ENCODE assay signal across 1 cellular context in the genomic region with DNA sequence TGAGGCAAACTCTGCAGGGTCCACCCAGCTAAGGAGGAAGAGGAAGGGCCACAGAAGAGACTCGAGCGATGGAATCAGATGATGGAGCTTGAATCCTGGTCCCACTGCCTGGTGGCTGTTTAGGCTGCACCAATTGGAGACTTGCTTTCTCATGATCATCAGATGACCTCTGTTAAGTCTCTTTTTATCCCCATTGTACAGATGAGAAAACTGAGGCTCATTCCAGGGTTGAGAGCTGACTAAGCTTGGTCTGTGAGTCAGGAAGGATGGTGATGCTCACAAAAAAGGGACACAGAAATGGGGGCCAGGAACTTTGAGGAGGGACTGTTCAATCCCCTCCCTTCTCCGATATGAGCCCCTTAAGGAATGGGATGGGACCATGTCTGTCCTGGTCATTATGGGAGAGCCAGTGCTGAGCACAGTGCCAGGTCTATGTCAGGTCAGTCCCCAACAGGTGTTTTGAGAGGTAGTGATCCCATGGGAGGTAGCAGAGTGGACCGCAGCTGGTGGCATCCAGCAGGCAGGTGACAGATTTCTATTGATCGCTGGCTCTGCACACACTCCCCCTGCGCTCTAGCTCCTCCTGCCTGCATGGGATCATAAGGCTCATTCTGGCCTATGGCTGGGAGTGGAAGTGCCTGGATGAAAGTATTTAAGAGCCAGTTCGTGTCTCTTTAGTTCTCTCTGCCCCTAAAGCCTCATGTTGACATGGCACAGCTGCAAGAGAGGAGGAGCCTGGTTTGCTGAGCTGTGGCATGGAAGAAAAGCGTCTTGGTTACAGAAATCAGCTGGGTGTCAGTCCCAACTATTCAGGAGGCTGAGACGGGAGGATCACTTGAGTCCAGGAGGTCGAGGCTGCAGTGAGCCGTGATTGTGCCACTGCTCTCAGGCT.
TF ChIP-seq lines count a peak whose summit lies in the region.

No MANE protein-coding gene starts in this region.

TF ChIP-seq in K562, 482 proteins besides CTCF, POLR2A, EP300 and RAD21:
- 0 out of 2 replicates have a peak, but pooled peaks have one; percentile 32 for TF ChIP-seq ADNP (tag; IDR thresholded peaks at IDR 0.05)
- TF ChIP-seq TBL1XR1 (IDR thresholded peaks at IDR 0.05; ENCODE audit: low read length in 2 of 2), result no peak
- no peak for TF ChIP-seq ZNF507 (tag; conservative IDR thresholded peaks at IDR 0.05)
- TF ChIP-seq SMARCA5 (IDR thresholded peaks at IDR 0.05), result no peak
- TF ChIP-seq RBM25 (IDR thresholded peaks at IDR 0.05; ENCODE audit: low read depth, low read length, severe bottlenecking), result peak; percentile 62
- TF ChIP-seq NR2F6 (CRISPR knock-in tag; IDR thresholded peaks at IDR 0.05), result no peak
- no peak for TF ChIP-seq ZKSCAN8 (CRISPR knock-in tag; IDR thresholded peaks at IDR 0.05)
- TF ChIP-seq, protein P1, sequence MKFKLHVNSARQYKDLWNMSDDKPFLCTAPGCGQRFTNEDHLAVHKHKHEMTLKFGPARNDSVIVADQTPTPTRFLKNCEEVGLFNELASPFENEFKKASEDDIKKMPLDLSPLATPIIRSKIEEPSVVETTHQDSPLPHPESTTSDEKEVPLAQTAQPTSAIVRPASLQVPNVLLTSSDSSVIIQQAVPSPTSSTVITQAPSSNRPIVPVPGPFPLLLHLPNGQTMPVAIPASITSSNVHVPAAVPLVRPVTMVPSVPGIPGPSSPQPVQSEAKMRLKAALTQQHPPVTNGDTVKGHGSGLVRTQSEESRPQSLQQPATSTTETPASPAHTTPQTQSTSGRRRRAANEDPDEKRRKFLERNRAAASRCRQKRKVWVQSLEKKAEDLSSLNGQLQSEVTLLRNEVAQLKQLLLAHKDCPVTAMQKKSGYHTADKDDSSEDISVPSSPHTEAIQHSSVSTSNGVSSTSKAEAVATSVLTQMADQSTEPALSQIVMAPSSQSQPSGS (CRISPR knock-in tag; IDR thresholded peaks at IDR 0.05), result no peak
